Comparison of ENCODE assay signal across 9 cellular contexts in the genomic region with DNA sequence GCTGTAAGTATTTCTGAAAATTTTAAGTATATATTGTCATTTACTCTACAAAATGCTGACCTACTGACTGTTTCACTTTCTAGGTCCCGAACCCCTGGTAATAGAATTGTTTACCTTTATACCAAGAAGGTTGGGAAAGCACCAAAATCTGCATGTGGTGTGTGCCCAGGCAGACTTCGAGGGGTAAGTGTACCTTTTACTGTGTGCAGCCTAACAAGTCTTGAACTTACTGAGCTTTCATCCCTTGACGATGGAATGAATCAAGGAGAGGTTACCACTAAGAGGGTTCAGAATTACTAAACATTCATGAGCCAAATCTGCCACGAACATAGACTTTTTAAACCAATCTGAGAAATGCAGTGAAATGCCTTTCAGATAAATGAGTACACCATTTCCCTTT. TPM values are rescaled to one million over a fixed set of nuclear protein-coding genes. Genes with fewer than 3 reads are reported as not detected.
DNase-seq lines count a peak whose midpoint lies in the region; ATAC-seq lines count a peak whose summit lies in the region.
"Had no signal": no experiment of that assay in that cellular context is flagged by ENCODE, and none has a peak within 500 bp of the region (broad histone marks: within the 10 kb centered on the region; RNA-seq: fewer than 3 reads in every experiment).

No MANE protein-coding gene starts in this region.

- peak overlapping the region; percentile 99 for H3K27ac Mint-ChIP-seq in stimulated activated naive CD8-positive, alpha-beta T cell treated with anti-CD3 and anti-CD28 coated beads, Interleukin-15, Interleukin-2, amounts not matched to agents 100 ng/mL and 50 ng/mL, for 24 hours
- peak overlapping the region; percentile 14 for H3K27ac Mint-ChIP-seq in activated T-helper 1 cell treated with anti-CD3 and anti-CD28 coated beads, Interleukin-12 subunit alpha, Interleukin-12 subunit beta, Interleukin-2, Interleukin-4 antibody, amounts not matched to agents 30 ng/mL and 10 ng/mL and 1 ng/mL, durations not matched to agents 14 hours and 24 hours and 36 hours
- peak overlapping the region in 3 of 6 donors; percentile 9 to 39 (median 24) for H3K27ac Mint-ChIP-seq in immature natural killer cell

- no peak overlapping the region for H3K27ac ChIP-seq in substantia nigra (ENCODE audit: low read depth, low read length, poor library complexity, severe bottlenecking)

- no peak for ATAC-seq in stimulated activated naive CD8-positive, alpha-beta T cell treated with anti-CD3 and anti-CD28 coated beads, Interleukin-15, Interleukin-2, amounts not matched to agents 100 U/mL and 50 U/mL, for 24 hours
- no peak for ATAC-seq in HG03442 (IDR thresholded peaks at IDR 0.05; ENCODE audit: unreplicated experiment)
- ATAC-seq: upper lobe of right lung had no signal

- H3K4me1 Mint-ChIP-seq in stimulated activated naive CD8-positive, alpha-beta T cell treated with anti-CD3 and anti-CD28 coated beads, Interleukin-15, Interleukin-2, amounts not matched to agents 100 ng/mL and 50 ng/mL, for 24 hours (ENCODE audit: low read depth) = peaks cover 63% of the 10 kb centered on the region
- H3K4me1 Mint-ChIP-seq in activated T-helper 1 cell treated with anti-CD3 and anti-CD28 coated beads, Interleukin-12 subunit alpha, Interleukin-12 subunit beta, Interleukin-2, Interleukin-4 antibody, amounts not matched to agents 30 ng/mL and 10 ng/mL and 1 ng/mL, durations not matched to agents 14 hours and 24 hours and 36 hours (ENCODE audit: low read depth) = peaks cover 43% of the 10 kb centered on the region
- peaks cover 41 to 62% of the 10 kb centered on the region in 2 donors for H3K4me1 Mint-ChIP-seq in immature natural killer cell

- DNase-seq in stimulated activated naive CD8-positive, alpha-beta T cell treated with anti-CD3 and anti-CD28 coated beads, Interleukin-15, Interleukin-2, amounts not matched to agents 100 U/mL and 50 U/mL, for 24 hours = no peak
- no peak for DNase-seq in activated T-helper 1 cell treated with anti-CD3 and anti-CD28 coated beads, Interleukin-12 subunit alpha, Interleukin-12 subunit beta, Interleukin-2, Interleukin-4 antibody, amounts not matched to agents 30 ng/mL and 10 ng/mL and 1 ng/mL, durations not matched to agents 14 hours and 24 hours and 36 hours (ENCODE audit: low spot score)
- DNase-seq in immature natural killer cell (no peak), substantia nigra (lab: John Stamatoyannopoulos, UW) (no peak), globus pallidus (ENCODE audit: low spot score) (no peak), SK-N-DZ (ENCODE audit: low spot score) (no peak)
- DNase-seq: upper lobe of right lung had no signal

- H3K9me3 Mint-ChIP-seq in stimulated activated naive CD8-positive, alpha-beta T cell treated with anti-CD3 and anti-CD28 coated beads, Interleukin-15, Interleukin-2, amounts not matched to agents 100 ng/mL and 50 ng/mL, for 24 hours = no peaks in the 10 kb centered on the region
- no peaks in the 10 kb centered on the region for H3K9me3 Mint-ChIP-seq in activated T-helper 1 cell treated with anti-CD3 and anti-CD28 coated beads, Interleukin-12 subunit alpha, Interleukin-12 subunit beta, Interleukin-2, Interleukin-4 antibody, amounts not matched to agents 30 ng/mL and 10 ng/mL and 1 ng/mL, durations not matched to agents 14 hours and 24 hours and 36 hours
- H3K9me3 Mint-ChIP-seq in immature natural killer cell = no peaks in the 10 kb centered on the region

- H3K27me3 Mint-ChIP-seq in stimulated activated naive CD8-positive, alpha-beta T cell treated with anti-CD3 and anti-CD28 coated beads, Interleukin-15, Interleukin-2, amounts not matched to agents 100 ng/mL and 50 ng/mL, for 24 hours = no peaks in the 10 kb centered on the region
- no peaks in the 10 kb centered on the region for H3K27me3 Mint-ChIP-seq in activated T-helper 1 cell treated with anti-CD3 and anti-CD28 coated beads, Interleukin-12 subunit alpha, Interleukin-12 subunit beta, Interleukin-2, Interleukin-4 antibody, amounts not matched to agents 30 ng/mL and 10 ng/mL and 1 ng/mL, durations not matched to agents 14 hours and 24 hours and 36 hours (ENCODE audit: insufficient read depth)
- H3K27me3 Mint-ChIP-seq in immature natural killer cell (ENCODE audit: low read depth in 3 of 3) = peaks cover 4 to 6% (median 5%) of the 10 kb centered on the region in 3 donors

- peak overlapping the region; percentile 94 for H3K4me3 Mint-ChIP-seq in stimulated activated naive CD8-positive, alpha-beta T cell treated with anti-CD3 and anti-CD28 coated beads, Interleukin-15, Interleukin-2, amounts not matched to agents 100 ng/mL and 50 ng/mL, for 24 hours
- H3K4me3 Mint-ChIP-seq in activated T-helper 1 cell treated with anti-CD3 and anti-CD28 coated beads, Interleukin-12 subunit alpha, Interleukin-12 subunit beta, Interleukin-2, Interleukin-4 antibody, amounts not matched to agents 30 ng/mL and 10 ng/mL and 1 ng/mL, durations not matched to agents 14 hours and 24 hours and 36 hours = peak overlapping the region; percentile 98
- H3K4me3 Mint-ChIP-seq in immature natural killer cell = peak overlapping the region in 3 of 5 donors; percentile 17 to 94 (median 18)

- intact Hi-C loops in activated T-helper 1 cell treated with anti-CD3 and anti-CD28 coated beads, Interleukin-12 subunit alpha, Interleukin-12 subunit beta, Interleukin-2, Interleukin-4 antibody, amounts not matched to agents 30 ng/mL and 10 ng/mL and 1 ng/mL, durations not matched to agents 14 hours and 24 hours and 36 hours (cut with micrococcal nuclease) = loop anchor here (5.0 to 10.0 kb wide), 4 partner anchors 85 to 1573 kb away; partner anchors contain the start of genes CYP2U1 and ELOVL6

- peaks cover 69% of the 10 kb centered on the region for H3K36me3 Mint-ChIP-seq in stimulated activated naive CD8-positive, alpha-beta T cell treated with anti-CD3 and anti-CD28 coated beads, Interleukin-15, Interleukin-2, amounts not matched to agents 100 ng/mL and 50 ng/mL, for 24 hours (ENCODE audit: low read depth)
- peaks cover 59% of the 10 kb centered on the region for H3K36me3 Mint-ChIP-seq in activated T-helper 1 cell treated with anti-CD3 and anti-CD28 coated beads, Interleukin-12 subunit alpha, Interleukin-12 subunit beta, Interleukin-2, Interleukin-4 antibody, amounts not matched to agents 30 ng/mL and 10 ng/mL and 1 ng/mL, durations not matched to agents 14 hours and 24 hours and 36 hours (ENCODE audit: low read depth)
- peaks cover 17 to 40% (median 28%) of the 10 kb centered on the region in 3 donors for H3K36me3 Mint-ChIP-seq in immature natural killer cell

RNA-seq across cellular contexts. Expression of gene RPL34, which starts 1.6 kb away (rescaled TPM):
- total RNA-seq in activated T-helper 1 cell treated with anti-CD3 and anti-CD28 coated beads, Interleukin-12 subunit alpha, Interleukin-12 subunit beta, Interleukin-2, Interleukin-4 antibody, amounts not matched to agents 30 ng/mL and 10 ng/mL and 1 ng/mL, durations not matched to agents 14 hours and 24 hours and 36 hours = 1,258 and 1,304 TPM in 2 replicates
- 1,000 to 10,000 TPM; 1,657 to 2,419 (median 1,809) TPM for polyA plus RNA-seq in immature natural killer cell
- polyA plus RNA-seq in SK-N-DZ (2014; cell fraction: cytosol; rRNA removed) = 2,532 and 2,758 TPM in 2 replicates
- polyA plus RNA-seq in SK-N-DZ (2014; cell fraction: nucleus; rRNA removed) = 1,465 and 2,409 TPM in 2 replicates

RNA-seq across cellular contexts. Expression of gene OSTC, which starts 28.4 kb away (rescaled TPM):
- total RNA-seq in activated T-helper 1 cell treated with anti-CD3 and anti-CD28 coated beads, Interleukin-12 subunit alpha, Interleukin-12 subunit beta, Interleukin-2, Interleukin-4 antibody, amounts not matched to agents 30 ng/mL and 10 ng/mL and 1 ng/mL, durations not matched to agents 14 hours and 24 hours and 36 hours = 96.1 and 96.7 TPM in 2 replicates
- 100 to 1,000 TPM; 152 to 257 (median 182) TPM for polyA plus RNA-seq in immature natural killer cell
- 147 and 1,058 TPM in 2 replicates for polyA plus RNA-seq in SK-N-DZ (2014; cell fraction: cytosol; rRNA removed)
- polyA plus RNA-seq in SK-N-DZ (2014; cell fraction: nucleus; rRNA removed) = 69.8 and 107 TPM in 2 replicates

Comparison
In these comparisons a context has a peak if more than half of its experiments do, and no peak if none do; other contexts are left out.
1. H3K4me3 Mint-ChIP-seq: peak in every context shown above with its lines; median percentile 98 in activated T-helper 1 cell treated with anti-CD3 and anti-CD28 coated beads, Interleukin-12 subunit alpha, Interleukin-12 subunit beta, Interleukin-2, Interleukin-4 antibody, amounts not matched to agents 30 ng/mL and 10 ng/mL and 1 ng/mL, durations not matched to agents 14 hours and 24 hours and 36 hours; 94 in stimulated activated naive CD8-positive, alpha-beta T cell treated with anti-CD3 and anti-CD28 coated beads, Interleukin-15, Interleukin-2, amounts not matched to agents 100 ng/mL and 50 ng/mL, for 24 hours; 18 in immature natural killer cell.